ENCODE assay signal across 13 cellular contexts in genomic region chr19:3981736-3982681, GRCh38. TPM values are rescaled to one million over a fixed set of nuclear protein-coding genes. Genes with fewer than 3 reads are reported as not detected.
DNase-seq lines count a peak whose midpoint lies in the region; ATAC-seq and TF ChIP-seq lines count a peak whose summit lies in the region.
"Had no signal": no experiment of that assay in that cellular context is flagged by ENCODE, and none has a peak within 500 bp of the region (broad histone marks: within the 10 kb centered on the region; RNA-seq: fewer than 3 reads in every experiment).

No MANE protein-coding gene starts in this region.

- peak overlapping the region; percentile 94 for H3K27ac Mint-ChIP-seq in activated CD4-positive, alpha-beta T cell treated with anti-CD3 and anti-CD28 coated beads for 36 hours
- H3K27ac Mint-ChIP-seq in WTC11: peak overlapping the region; percentile 98
- H3K27ac Mint-ChIP-seq: activated CD4-positive, alpha-beta T cell treated with anti-CD3 and anti-CD28 coated beads, Interleukin-2, amount 10 ng/mL, durations not matched to agents 7 days and 5 days had no signal

- TF ChIP-seq EP300 in esophagus muscularis mucosa (IDR thresholded peaks at IDR 0.05): no peak

- H3K9me3 ChIP-seq in esophagus muscularis mucosa (no peaks in the 10 kb centered on the region), smooth muscle cell (replicated peaks; ENCODE audit: low read depth) (no peaks in the 10 kb centered on the region), MG63 (no peaks in the 10 kb centered on the region)
- H3K9me3 ChIP-seq: mucosa of descending colon, tibial nerve had no signal

- peak overlapping the region; percentile 87 for H3K4me3 Mint-ChIP-seq in activated CD4-positive, alpha-beta T cell treated with anti-CD3 and anti-CD28 coated beads for 36 hours
- peak overlapping the region; percentile 96 for H3K4me3 Mint-ChIP-seq in WTC11

- WGBS in esophagus muscularis mucosa: 86% methylated on average over 30 of the region's 39 CpGs
- WGBS in smooth muscle cell (ENCODE audit: low lambda C conversion rate): 94% methylated on average over 39 of the region's 39 CpGs

- no peak for TF ChIP-seq POLR2A in esophagus muscularis mucosa (IDR thresholded peaks at IDR 0.05; ENCODE audit: low read depth)

- H3K27me3 ChIP-seq in esophagus muscularis mucosa (no peaks in the 10 kb centered on the region), smooth muscle cell (ENCODE audit: low read depth) (no peaks in the 10 kb centered on the region), MG63 (no peaks in the 10 kb centered on the region)
- H3K27me3 ChIP-seq: cardiac muscle cell, tibial nerve had no signal

- CTCF ChIA-PET in activated CD4-positive, alpha-beta T cell treated with anti-CD3 and anti-CD28 coated beads for 36 hours (lab: Charles Lee): interaction anchor here (0.6 kb wide), 1 partner anchor 465 kb away, joined by 3 read pairs; no protein-coding TSS in a partner anchor
- CTCF ChIA-PET in WTC11 (lab: Charles Lee): interaction anchor here (1.2 kb wide), 1 partner anchor 11 kb away, joined by 3 read pairs; the partner anchor contains the start of gene DAPK3

- DNase-seq in activated CD4-positive, alpha-beta T cell treated with anti-CD3 and anti-CD28 coated beads for 36 hours: no peak
- DNase-seq in activated CD4-positive, alpha-beta T cell treated with anti-CD3 and anti-CD28 coated beads, Interleukin-2, amount 50 U/mL, for 4 hours: no peak
- DNase-seq in WTC11 (ENCODE audit: low spot score) (no peak), esophagus muscularis mucosa (ENCODE audit: extremely low spot score) (no peak), smooth muscle cell (lab: John Stamatoyannopoulos, UW; ENCODE audit: unreplicated experiment) (no peak), T-helper 9 cell (no peak), MG63 (no peak)
- DNase-seq: activated CD4-positive, alpha-beta T cell treated with anti-CD3 and anti-CD28 coated beads, Interleukin-2, amount 10 ng/mL, durations not matched to agents 7 days and 5 days; NCI-H1092 treated with DMSO at 0.1 percent for 48 hours had no signal

- peak overlapping the region; percentile 99 for H3K4me2 ChIP-seq in smooth muscle cell

- peaks cover 58% of the 10 kb centered on the region for H3K4me1 Mint-ChIP-seq in activated CD4-positive, alpha-beta T cell treated with anti-CD3 and anti-CD28 coated beads for 36 hours
- peaks cover 38% of the 10 kb centered on the region for H3K4me1 Mint-ChIP-seq in WTC11

- no peak overlapping the region for H3K9ac ChIP-seq in smooth muscle cell (ENCODE audit: low read depth)

- peaks cover 37 to 70% (median 56%) of the 10 kb centered on the region in 4 donors for H3K4me1 ChIP-seq in esophagus muscularis mucosa
- peaks cover 28% of the 10 kb centered on the region for H3K4me1 ChIP-seq in smooth muscle cell (ENCODE audit: low read depth)

- no peak for TF ChIP-seq CTCF in WTC11 (IDR thresholded peaks at IDR 0.05)
- TF ChIP-seq CTCF in esophagus muscularis mucosa (IDR thresholded peaks at IDR 0.05): no peak
- no peak for TF ChIP-seq CTCF in smooth muscle cell (IDR thresholded peaks at IDR 0.05; ENCODE audit: borderline replicate concordance, insufficient read depth, poor library complexity, severe bottlenecking)

- H3K36me3 ChIP-seq in esophagus muscularis mucosa: peaks cover 70 to 74% (median 72%) of the 10 kb centered on the region in 4 donors
- H3K36me3 ChIP-seq in smooth muscle cell (ENCODE audit: low read depth): peaks cover 10% of the 10 kb centered on the region
- peaks cover 78% of the 10 kb centered on the region for H3K36me3 ChIP-seq in MG63

- H3K4me3 ChIP-seq in esophagus muscularis mucosa (no peak overlapping the region), smooth muscle cell (no peak overlapping the region), MG63 (no peak overlapping the region)
- H3K4me3 ChIP-seq: cardiac muscle cell, mucosa of descending colon, tibial nerve had no signal

- H3F3A ChIP-seq in smooth muscle cell (ENCODE audit: low read depth): peaks cover 64% of the 10 kb centered on the region

- H3K79me2 ChIP-seq in smooth muscle cell (ENCODE audit: low read depth): peaks cover 83% of the 10 kb centered on the region

- intact Hi-C loops in activated CD4-positive, alpha-beta T cell treated with anti-CD3 and anti-CD28 coated beads for 36 hours (cut with DNase I, micrococcal nuclease): loop anchor here in 1 of 2 experiments (2.0 to 10.0 kb wide), 2 partner anchors 421 to 1703 kb away; partner anchors contain the start of genes CHAF1A, HSD11B1L and MICOS13
- intact Hi-C loops in esophagus muscularis mucosa (cut with DNase I): loop anchor here (10.0 kb wide), 1 partner anchor 153 kb away; no protein-coding TSS in a partner anchor

- POLR2A ChIA-PET in activated CD4-positive, alpha-beta T cell treated with anti-CD3 and anti-CD28 coated beads for 36 hours (lab: Charles Lee): interaction anchor here (1.9 kb wide), 1 partner anchor 10 kb away, joined by 17 read pairs; the partner anchor contains the start of gene DAPK3
- POLR2A ChIA-PET in WTC11 (lab: Charles Lee): interaction anchor here (8.7 kb wide), 1 partner anchor 12 kb away, joined by 142 read pairs; the partner anchor contains the start of gene DAPK3

- H3K27ac ChIP-seq in esophagus muscularis mucosa (replicated peaks in 1 of 4) (peak overlapping the region; percentile 2 to 97 (median 50)), smooth muscle cell (ENCODE audit: low read depth) (peak overlapping the region; percentile 98)
- H3K27ac ChIP-seq: cardiac muscle cell had no signal

- no peaks in the 10 kb centered on the region for H3K27me3 Mint-ChIP-seq in activated CD4-positive, alpha-beta T cell treated with anti-CD3 and anti-CD28 coated beads for 36 hours
- peaks cover 7% of the 10 kb centered on the region for H3K27me3 Mint-ChIP-seq in WTC11 (ENCODE audit: low read depth)
- H3K27me3 Mint-ChIP-seq: activated CD4-positive, alpha-beta T cell treated with anti-CD3 and anti-CD28 coated beads, Interleukin-2, amount 10 ng/mL, durations not matched to agents 7 days and 5 days had no signal

- H3K36me3 Mint-ChIP-seq in activated CD4-positive, alpha-beta T cell treated with anti-CD3 and anti-CD28 coated beads for 36 hours (ENCODE audit: low read depth): peaks cover 75% of the 10 kb centered on the region
- H3K36me3 Mint-ChIP-seq in WTC11: peaks cover 78% of the 10 kb centered on the region

- peaks cover 82% of the 10 kb centered on the region for H4K20me1 ChIP-seq in smooth muscle cell (ENCODE audit: low read depth)

- ATAC-seq in activated CD4-positive, alpha-beta T cell treated with anti-CD3 and anti-CD28 coated beads for 36 hours: no peak
- ATAC-seq in WTC11 (no peak), GM18861 (IDR thresholded peaks at IDR 0.05; ENCODE audit: unreplicated experiment) (no peak)
- ATAC-seq: mucosa of descending colon had no signal

- H3K9me3 Mint-ChIP-seq in activated CD4-positive, alpha-beta T cell treated with anti-CD3 and anti-CD28 coated beads for 36 hours (ENCODE audit: low read depth): no peaks in the 10 kb centered on the region
- H3K9me3 Mint-ChIP-seq in WTC11: no peaks in the 10 kb centered on the region
- H3K9me3 Mint-ChIP-seq: activated CD4-positive, alpha-beta T cell treated with anti-CD3 and anti-CD28 coated beads, Interleukin-2, amount 10 ng/mL, durations not matched to agents 7 days and 5 days had no signal

- no peak overlapping the region for H2AFZ ChIP-seq in smooth muscle cell (ENCODE audit: low read depth)

TF ChIP-seq in WTC11, 78 proteins besides CTCF, POLR2A, EP300 and RAD21:
- TF ChIP-seq KAT7 (CRISPR knock-in tag; IDR thresholded peaks at IDR 0.05; ENCODE audit: borderline replicate concordance) (0 out of 2 replicates have a peak, but pooled peaks have one; percentile 37), TEAD4 (CRISPR knock-in tag; IDR thresholded peaks at IDR 0.05) (no peak), FOXK1 (CRISPR knock-in tag; IDR thresholded peaks at IDR 0.05) (no peak)

RNA-seq across cellular contexts. Expression of gene EEF2, which starts 3.3 kb away (rescaled TPM):
- 1,000 to 10,000 TPM; 3,116 to 3,255 TPM for total RNA-seq in activated CD4-positive, alpha-beta T cell treated with anti-CD3 and anti-CD28 coated beads for 36 hours
- total RNA-seq in WTC11 (2021) (3,572 to 3,864 TPM (median 3,852 TPM) in 3 replicates), esophagus muscularis mucosa (1,000 to 10,000 TPM; 2,280 to 3,286 (median 2,635) TPM), smooth muscle cell (870 and 903 TPM in 2 replicates)
- 365 and 474 TPM in 2 replicates for polyA plus RNA-seq in smooth muscle cell
- total RNA-seq in MG63 (2014; rRNA removed; shearing (Covaris generic); ENCODE audit: low replicate concordance): 1,092 and 1,573 TPM in 2 replicates

RNA-seq across cellular contexts. Expression of gene DAPK3, which starts 11.1 kb away (rescaled TPM):
- total RNA-seq in activated CD4-positive, alpha-beta T cell treated with anti-CD3 and anti-CD28 coated beads for 36 hours: 10 to 100 TPM; 26.7 to 27.6 TPM
- 61.5 to 73.5 TPM (median 68.4 TPM) in 3 replicates for total RNA-seq in WTC11 (2021)
- total RNA-seq in esophagus muscularis mucosa: 100 to 1,000 TPM; 140 to 226 (median 212) TPM
- total RNA-seq in smooth muscle cell: 76.4 and 82.9 TPM in 2 replicates
- 113 and 120 TPM in 2 replicates for polyA plus RNA-seq in smooth muscle cell
- 123 and 126 TPM in 2 replicates for total RNA-seq in MG63 (2014; rRNA removed; shearing (Covaris generic); ENCODE audit: low replicate concordance)

RNA-seq across cellular contexts. Expression of gene PIAS4, which starts 25.5 kb away (rescaled TPM):
- 10 to 100 TPM; 23.0 to 37.3 TPM for total RNA-seq in activated CD4-positive, alpha-beta T cell treated with anti-CD3 and anti-CD28 coated beads for 36 hours
- total RNA-seq in WTC11 (2021) (45.5 to 46.0 TPM (median 45.9 TPM) in 3 replicates), esophagus muscularis mucosa (10 to 100 TPM; 16.6 to 34.1 (median 24.8) TPM), smooth muscle cell (15.6 and 17.3 TPM in 2 replicates)
- polyA plus RNA-seq in smooth muscle cell: 8.1 and 14.0 TPM in 2 replicates
- total RNA-seq in MG63 (2014; rRNA removed; shearing (Covaris generic); ENCODE audit: low replicate concordance): 7.4 and 10.4 TPM in 2 replicates

RNA-seq across cellular contexts. Expression of gene NMRK2, which starts 49.1 kb away (rescaled TPM):
- not detected for total RNA-seq in activated CD4-positive, alpha-beta T cell treated with anti-CD3 and anti-CD28 coated beads for 36 hours
- total RNA-seq in WTC11 (2021) (50.4 to 61.9 TPM (median 51.1 TPM) in 3 replicates), esophagus muscularis mucosa (1 to 10 TPM in 1 of 4 donors, under 1 TPM in 2, not detected in 1; 0.39 to 2.1 (median 0.69) TPM), smooth muscle cell (not detected in 2 replicates)
- not detected in 2 replicates for polyA plus RNA-seq in smooth muscle cell
- total RNA-seq in MG63 (2014; rRNA removed; shearing (Covaris generic); ENCODE audit: low replicate concordance): not detected in 2 replicates
- total RNA-seq: activated CD4-positive, alpha-beta T cell treated with anti-CD3 and anti-CD28 coated beads, Interleukin-2, amount 10 ng/mL, durations not matched to agents 7 days and 5 days; tibial nerve had no signal
